In the genomic region with DNA sequence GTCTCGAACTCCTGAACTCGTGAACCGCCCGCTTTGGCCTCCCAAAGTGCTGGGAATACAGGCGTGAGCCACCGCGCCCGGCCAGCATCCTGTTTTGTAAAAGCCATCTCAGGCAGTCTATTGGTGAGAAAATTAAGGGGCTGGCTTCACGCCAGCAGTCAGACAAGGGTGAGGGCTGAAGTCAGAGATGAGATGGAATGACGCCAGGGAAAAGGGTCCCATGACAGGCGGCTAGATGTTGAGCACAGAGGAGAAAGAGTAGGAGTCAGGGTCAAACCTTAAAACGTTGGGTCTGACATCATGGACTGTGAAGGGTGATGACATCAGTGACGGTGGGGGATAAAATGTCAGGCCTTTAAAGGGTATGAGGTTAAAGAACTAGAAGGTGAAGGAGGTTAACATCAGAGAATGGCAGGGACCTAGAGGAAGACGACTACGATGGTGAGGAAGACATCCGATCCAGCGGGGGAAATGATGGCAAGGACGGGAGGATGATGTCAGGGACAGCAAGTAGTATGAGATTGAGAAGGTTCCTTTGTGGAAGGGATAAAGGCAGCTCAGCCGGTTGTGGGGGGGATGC, we compare ENCODE assay signal across 8 cellular contexts. TPM values are rescaled to one million over a fixed set of nuclear protein-coding genes. Genes with fewer than 3 reads are reported as not detected.
DNase-seq lines count a peak whose midpoint lies in the region; ATAC-seq and TF ChIP-seq lines count a peak whose summit lies in the region.

No MANE protein-coding gene starts in this region.

- no peak for ATAC-seq in CD4-positive, CD25-positive, alpha-beta regulatory T cell (ENCODE audit: low read depth in 2 of 2)
- peak; percentile 5 for ATAC-seq in HG03342 (IDR thresholded peaks at IDR 0.05; ENCODE audit: unreplicated experiment)
- peak; percentile 4 for ATAC-seq in lower lobe of right lung

- H3K9me3 Mint-ChIP-seq in CD4-positive, CD25-positive, alpha-beta regulatory T cell = no peaks in the 10 kb centered on the region

- 49% methylated on average over 19 of the region's 19 CpGs for WGBS in thymus

- intact Hi-C loops in lower lobe of right lung (cut with DNase I) = no loop called here

- H3K4me1 ChIP-seq in CD4-positive, CD25-positive, alpha-beta regulatory T cell (ENCODE audit: control insufficient read depth, insufficient read depth, low read length, poor library complexity, severe bottlenecking) = peaks cover 18% of the 10 kb centered on the region
- H3K4me1 ChIP-seq in lower lobe of right lung (peaks cover 16% of the 10 kb centered on the region), thymus (ENCODE audit: control insufficient read depth, insufficient read depth, low read length) (peaks cover 13% of the 10 kb centered on the region)

- no peaks in the 10 kb centered on the region for H3K27me3 ChIP-seq in CD4-positive, CD25-positive, alpha-beta regulatory T cell (ENCODE audit: control insufficient read depth, insufficient read depth, low read length)
- H3K27me3 ChIP-seq in lower lobe of right lung (ENCODE audit: low read depth) = no peaks in the 10 kb centered on the region
- no peaks in the 10 kb centered on the region for H3K27me3 ChIP-seq in thymus (ENCODE audit: control insufficient read depth, insufficient read depth)

- no peak for TF ChIP-seq CTCF in lower lobe of right lung (IDR thresholded peaks at IDR 0.05)

- H3K27ac Mint-ChIP-seq in CD4-positive, CD25-positive, alpha-beta regulatory T cell = peak overlapping the region; percentile 98 to 100 (median 99)

- H3K9me3 ChIP-seq in CD4-positive, CD25-positive, alpha-beta regulatory T cell (ENCODE audit: control insufficient read depth in 2 of 2, low read length in 2 of 2) = no peaks in the 10 kb centered on the region
- no peaks in the 10 kb centered on the region for H3K9me3 ChIP-seq in lower lobe of right lung
- H3K9me3 ChIP-seq in thymus (ENCODE audit: control insufficient read depth) = no peaks in the 10 kb centered on the region

- DNase-seq in CD4-positive, CD25-positive, alpha-beta regulatory T cell = peak in 1 of 3 donors; percentile 55
- DNase-seq in SHP77 treated with DMSO at 0.1 percent for 48 hours (lab: John Stamatoyannopoulos, UW) = peak; percentile 17
- DNase-seq in caudate nucleus (lab: John Stamatoyannopoulos, UW) = peak in 15 of 61 donors; percentile 1 to 44 (median 28)
- peak; percentile 46 for DNase-seq in lower lobe of right lung
- DNase-seq in HuH-7 (ENCODE audit: low spot score) = no peak
- DNase-seq in SW 1271 (lab: John Stamatoyannopoulos, UW) = no peak

- H3K4me1 Mint-ChIP-seq in CD4-positive, CD25-positive, alpha-beta regulatory T cell = peaks cover 0 to 30% (median 7%) of the 10 kb centered on the region in 4 donors

- peak overlapping the region; percentile 98 to 99 (median 98) for H3K4me3 Mint-ChIP-seq in CD4-positive, CD25-positive, alpha-beta regulatory T cell

- peaks cover 2% of the 10 kb centered on the region for H3K36me3 Mint-ChIP-seq in CD4-positive, CD25-positive, alpha-beta regulatory T cell

- peaks cover 25% of the 10 kb centered on the region for H3K36me3 ChIP-seq in CD4-positive, CD25-positive, alpha-beta regulatory T cell (ENCODE audit: control insufficient read depth, insufficient read depth, low read length)
- peaks cover 38% of the 10 kb centered on the region for H3K36me3 ChIP-seq in lower lobe of right lung
- peaks cover 22% of the 10 kb centered on the region for H3K36me3 ChIP-seq in thymus (ENCODE audit: control insufficient read depth, insufficient read depth)

- no peaks in the 10 kb centered on the region for H3K27me3 Mint-ChIP-seq in CD4-positive, CD25-positive, alpha-beta regulatory T cell

- peak overlapping the region; percentile 99 for H3K27ac ChIP-seq in CD4-positive, CD25-positive, alpha-beta regulatory T cell (ENCODE audit: insufficient read depth, low read length, poor library complexity, severe bottlenecking)
- H3K27ac ChIP-seq in caudate nucleus (ENCODE audit: low read depth, low read length) (peak overlapping the region; percentile 87), lower lobe of right lung (peak overlapping the region; percentile 99), thymus (ENCODE audit: low read depth) (peak overlapping the region; percentile 100)

- H3K4me3 ChIP-seq in CD4-positive, CD25-positive, alpha-beta regulatory T cell (ENCODE audit: low read depth, low read length) = peak overlapping the region; percentile 79
- H3K4me3 ChIP-seq in lower lobe of right lung = peak overlapping the region; percentile 69
- H3K4me3 ChIP-seq in thymus (ENCODE audit: low read length) = peak overlapping the region; percentile 78

RNA-seq across cellular contexts. Expression of gene RBM3, which starts 0.5 kb away (rescaled TPM):
- total RNA-seq in CD4-positive, CD25-positive, alpha-beta regulatory T cell = 309 TPM
- 100 to 1,000 TPM; 192 to 258 (median 219) TPM for polyA plus RNA-seq in CD4-positive, CD25-positive, alpha-beta regulatory T cell
- total RNA-seq in lower lobe of right lung = 157 TPM
- 213 TPM for polyA plus RNA-seq in thymus

RNA-seq across cellular contexts. Expression of gene WDR13, which starts 23.5 kb away (rescaled TPM):
- total RNA-seq in CD4-positive, CD25-positive, alpha-beta regulatory T cell = 45.8 TPM
- 10 to 100 TPM; 33.4 to 53.7 (median 46.0) TPM for polyA plus RNA-seq in CD4-positive, CD25-positive, alpha-beta regulatory T cell
- total RNA-seq in lower lobe of right lung = 125 TPM
- 153 TPM for polyA plus RNA-seq in thymus

RNA-seq across cellular contexts. Expression of gene TBC1D25, which starts 34.3 kb away (rescaled TPM):
- 32.5 TPM for total RNA-seq in CD4-positive, CD25-positive, alpha-beta regulatory T cell
- 10 to 100 TPM; 14.9 to 18.3 (median 16.9) TPM for polyA plus RNA-seq in CD4-positive, CD25-positive, alpha-beta regulatory T cell
- 12.0 TPM for total RNA-seq in lower lobe of right lung
- 8.7 TPM for polyA plus RNA-seq in thymus

RNA-seq across cellular contexts. Expression of gene EBP, which starts 52.2 kb away (rescaled TPM):
- 56.8 TPM for total RNA-seq in CD4-positive, CD25-positive, alpha-beta regulatory T cell
- polyA plus RNA-seq in CD4-positive, CD25-positive, alpha-beta regulatory T cell = 100 to 1,000 TPM in 3 of 4 donors, 10 to 100 TPM in 1; 88.4 to 126 (median 109) TPM
- 74.0 TPM for total RNA-seq in lower lobe of right lung
- polyA plus RNA-seq in thymus = 39.9 TPM

Comparison
In these comparisons a context has a peak if more than half of its experiments do, and no peak if none do; other contexts are left out.
1. ATAC-seq: peak in HG03342 (single experiment) and lower lobe of right lung (2 of 2); none in CD4-positive, CD25-positive, alpha-beta regulatory T cell (0 of 2).
2. DNase-seq: peak in SHP77 treated with DMSO at 0.1 percent for 48 hours (single experiment) and lower lobe of right lung (single experiment); none in HuH-7 (single experiment) and SW 1271 (0 of 2).
3. Peak in every context shown above with its lines, with median percentiles within 50 percentile points of each other: H3K27ac ChIP-seq and H3K4me3 ChIP-seq.